18 cellular contexts compared by ENCODE assay signal in the genomic region with DNA sequence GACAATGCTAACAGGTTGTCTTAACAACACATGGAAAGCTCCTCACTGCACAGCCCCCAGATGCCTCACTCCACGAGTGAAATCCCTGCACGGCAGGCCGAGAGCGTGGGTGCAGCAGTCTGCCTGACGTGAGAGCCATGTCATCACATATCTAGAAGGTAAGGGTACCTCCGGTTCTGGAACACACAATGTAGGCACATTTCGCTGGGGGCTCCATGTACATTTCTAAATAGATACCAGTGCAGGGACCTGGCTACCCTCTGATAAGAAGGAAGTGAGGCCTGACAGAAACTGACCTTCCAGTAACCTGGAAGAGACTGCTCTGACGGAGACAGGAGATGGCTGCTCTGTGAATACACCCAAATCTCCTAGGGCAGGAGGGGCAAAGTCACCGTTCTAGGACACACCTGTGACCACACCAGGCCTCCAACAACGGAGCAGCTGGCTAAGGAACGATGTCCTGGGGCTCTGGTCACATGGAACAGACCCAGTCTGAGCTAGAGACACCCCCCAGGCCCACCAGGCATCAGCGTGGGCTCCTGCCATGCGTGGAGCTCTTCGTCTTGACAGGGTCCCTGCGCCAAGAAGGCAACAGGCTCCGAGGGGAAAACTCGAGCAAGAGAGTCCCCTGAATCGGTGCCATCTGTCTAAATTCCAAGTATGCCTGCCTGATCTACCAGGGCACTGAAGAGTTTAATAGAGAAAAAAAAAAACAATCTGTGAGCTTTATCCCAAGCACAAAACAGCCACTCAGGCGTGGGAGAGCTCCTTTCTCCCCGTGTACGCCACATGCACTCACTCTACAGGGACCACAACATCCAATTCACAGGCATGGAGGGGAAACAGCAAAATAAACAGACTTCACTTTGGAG. TPM values are rescaled to one million over a fixed set of nuclear protein-coding genes. Genes with fewer than 3 reads are reported as not detected.
DNase-seq lines count a peak whose midpoint lies in the region; ATAC-seq and TF ChIP-seq lines count a peak whose summit lies in the region.
"Had no signal": no experiment of that assay in that cellular context is flagged by ENCODE, and none has a peak within 500 bp of the region (broad histone marks: within the 10 kb centered on the region; RNA-seq: fewer than 3 reads in every experiment).

No MANE protein-coding gene starts in this region.

- H3K9me2 ChIP-seq in DOHH2 (replicated peaks; ENCODE audit: control insufficient read depth, low read length), result no peaks in the 10 kb centered on the region

- H3K4me1 Mint-ChIP-seq in activated CD8-positive, alpha-beta memory T cell treated with anti-CD3 and anti-CD28 coated beads, Interleukin-2, amount 10 ng/mL, durations not matched to agents 7 days and 5 days, result no peaks in the 10 kb centered on the region
- H3K4me1 Mint-ChIP-seq in brain, result peaks cover 50% of the 10 kb centered on the region

- H3K27ac ChIP-seq in DOHH2 (ENCODE audit: low read depth, low read length), result no peak overlapping the region
- peak overlapping the region; percentile 20 for H3K27ac ChIP-seq in parathyroid adenoma
- H3K27ac ChIP-seq: GM23248, hepatocyte, tibial nerve had no signal

- H3K4me3 Mint-ChIP-seq in activated CD8-positive, alpha-beta memory T cell treated with anti-CD3 and anti-CD28 coated beads, Interleukin-2, amount 10 ng/mL, durations not matched to agents 7 days and 5 days, result no peak overlapping the region
- H3K4me3 Mint-ChIP-seq in brain, result peak overlapping the region in 2 of 5 experiments; percentile 19 to 42
- H3K4me3 Mint-ChIP-seq: activated CD4-positive, alpha-beta memory T cell treated with anti-CD3 and anti-CD28 coated beads for 36 hours; activated T-helper 17 cell treated with anti-CD3 and anti-CD28 coated beads, Interleukin-2, amount 50 U/mL, for 72 hours; endodermal cell had no signal

- H3K9me3 ChIP-seq in DOHH2 (ENCODE audit: control insufficient read depth, insufficient read depth, low read length) (no peaks in the 10 kb centered on the region), parathyroid adenoma (ENCODE audit: control insufficient read depth, low read length) (no peaks in the 10 kb centered on the region)
- H3K9me3 ChIP-seq: tibial nerve had no signal

- no peak overlapping the region for H2AFZ ChIP-seq in parathyroid adenoma
- H2AFZ ChIP-seq: GM23248, hepatocyte had no signal

- 0 out of 2 replicates have a peak, but pooled peaks cover 4% of the 10 kb centered on the region for H4K20me1 ChIP-seq in DOHH2 (ENCODE audit: control insufficient read depth, insufficient read depth, low read depth, low read length)

- H3K4me1 ChIP-seq in DOHH2 (ENCODE audit: control insufficient read depth, low read length), result peaks cover 16% of the 10 kb centered on the region
- H3K4me1 ChIP-seq in parathyroid adenoma, result no peaks in the 10 kb centered on the region
- H3K4me1 ChIP-seq: tibial nerve had no signal

- no peaks in the 10 kb centered on the region for H3K9me3 Mint-ChIP-seq in activated CD8-positive, alpha-beta memory T cell treated with anti-CD3 and anti-CD28 coated beads, Interleukin-2, amount 10 ng/mL, durations not matched to agents 7 days and 5 days (ENCODE audit: low read depth)
- H3K9me3 Mint-ChIP-seq in brain, result peaks cover 0 to 2% (median 0%) of the 10 kb centered on the region in 5 experiments
- H3K9me3 Mint-ChIP-seq: activated CD4-positive, alpha-beta memory T cell treated with anti-CD3 and anti-CD28 coated beads for 36 hours; activated T-helper 17 cell treated with anti-CD3 and anti-CD28 coated beads, Interleukin-2, amount 50 U/mL, for 72 hours; endodermal cell had no signal

- H3F3A ChIP-seq in DOHH2 (ENCODE audit: control insufficient read depth, insufficient read depth), result no peaks in the 10 kb centered on the region

- peaks cover 47% of the 10 kb centered on the region for H3K36me3 ChIP-seq in DOHH2 (ENCODE audit: control insufficient read depth, low read length)
- no peaks in the 10 kb centered on the region for H3K36me3 ChIP-seq in parathyroid adenoma (ENCODE audit: control insufficient read depth, insufficient read depth, low read length)

- no peak overlapping the region for H3K27ac Mint-ChIP-seq in activated CD8-positive, alpha-beta memory T cell treated with anti-CD3 and anti-CD28 coated beads, Interleukin-2, amount 10 ng/mL, durations not matched to agents 7 days and 5 days
- H3K27ac Mint-ChIP-seq in brain, result peak overlapping the region; percentile 12 to 90 (median 57)
- H3K27ac Mint-ChIP-seq: activated CD4-positive, alpha-beta memory T cell treated with anti-CD3 and anti-CD28 coated beads for 36 hours; activated T-helper 17 cell treated with anti-CD3 and anti-CD28 coated beads, Interleukin-2, amount 50 U/mL, for 72 hours; endodermal cell had no signal

- peaks cover 6% of the 10 kb centered on the region for H3K36me3 Mint-ChIP-seq in activated CD8-positive, alpha-beta memory T cell treated with anti-CD3 and anti-CD28 coated beads, Interleukin-2, amount 10 ng/mL, durations not matched to agents 7 days and 5 days
- H3K36me3 Mint-ChIP-seq in brain, result peaks cover 14% of the 10 kb centered on the region

- no peaks in the 10 kb centered on the region for H3K79me2 ChIP-seq in DOHH2 (ENCODE audit: control insufficient read depth, low read length)
- H3K79me2 ChIP-seq in parathyroid adenoma, result no peaks in the 10 kb centered on the region
- H3K79me2 ChIP-seq: hepatocyte had no signal

- no peak overlapping the region for H3K9ac ChIP-seq in parathyroid adenoma
- H3K9ac ChIP-seq: GM23248 had no signal

- no peak for ATAC-seq in activated CD8-positive, alpha-beta memory T cell treated with anti-CD3 and anti-CD28 coated beads, Interleukin-2, amount 10 ng/mL, durations not matched to agents 7 days and 5 days
- no peak for ATAC-seq in HG03175 (IDR thresholded peaks at IDR 0.05; ENCODE audit: unreplicated experiment)
- ATAC-seq: activated T-helper 17 cell treated with anti-CD3 and anti-CD28 coated beads, Interleukin-2, amount 50 U/mL, for 72 hours had no signal

- H3K4me3 ChIP-seq in DOHH2 (ENCODE audit: low read length) (no peak overlapping the region), parathyroid adenoma (ENCODE audit: low read depth, low read length) (no peak overlapping the region), foreskin fibroblast (ENCODE audit: low read depth in 1 of 2, low read length in 2 of 2) (no peak overlapping the region)
- H3K4me3 ChIP-seq: GM23248, hepatocyte, tibial nerve had no signal

- no peak for TF ChIP-seq CTCF in DOHH2 (IDR thresholded peaks at IDR 0.05; ENCODE audit: low read depth, low read length, poor library complexity, severe bottlenecking)
- TF ChIP-seq CTCF in brain (conservative IDR thresholded peaks at IDR 0.05), result no peak
- no peak for TF ChIP-seq CTCF in parathyroid adenoma (IDR thresholded peaks at IDR 0.05)
- no peak for TF ChIP-seq CTCF in foreskin fibroblast (IDR thresholded peaks at IDR 0.05; ENCODE audit: low read depth, low read length)

- H3K27me3 ChIP-seq in DOHH2 (ENCODE audit: control insufficient read depth, low read length) (no peaks in the 10 kb centered on the region), parathyroid adenoma (ENCODE audit: control insufficient read depth, insufficient read depth, low read length) (no peaks in the 10 kb centered on the region)
- H3K27me3 ChIP-seq: hepatocyte, tibial nerve had no signal

- H3K4me2 ChIP-seq in DOHH2 (ENCODE audit: low read length), result 0 out of 2 replicates have a peak overlapping the region, but pooled peaks have one; percentile 32
- no peak overlapping the region for H3K4me2 ChIP-seq in parathyroid adenoma (ENCODE audit: low read length)
- H3K4me2 ChIP-seq: hepatocyte had no signal

- DNase-seq in activated CD8-positive, alpha-beta memory T cell treated with anti-CD3 and anti-CD28 coated beads, Interleukin-2, amount 10 ng/mL, durations not matched to agents 7 days and 5 days, result peak; percentile 37
- DNase-seq in activated CD8-positive, alpha-beta memory T cell treated with anti-CD3 and anti-CD28 coated beads, Interleukin-2, amount 50 U/mL, for 4 hours, result no peak
- DNase-seq in RKO (ENCODE audit: low spot score) (no peak), foreskin fibroblast (no peak)
- DNase-seq: DMS79; endodermal cell; GM23248; mesendoderm; NK-92 treated with Interleukin-12 subunit alpha and Interleukin-12 subunit beta, amount 100 ng/mL, for 24 hours; RPMI8226 had no signal

- H3K27me3 Mint-ChIP-seq in activated CD8-positive, alpha-beta memory T cell treated with anti-CD3 and anti-CD28 coated beads, Interleukin-2, amount 10 ng/mL, durations not matched to agents 7 days and 5 days, result no peaks in the 10 kb centered on the region
- peaks cover 13% of the 10 kb centered on the region for H3K27me3 Mint-ChIP-seq in brain
- H3K27me3 Mint-ChIP-seq: activated CD4-positive, alpha-beta memory T cell treated with anti-CD3 and anti-CD28 coated beads for 36 hours; activated T-helper 17 cell treated with anti-CD3 and anti-CD28 coated beads, Interleukin-2, amount 50 U/mL, for 72 hours had no signal

- CTCF ChIA-PET in activated CD8-positive, alpha-beta memory T cell treated with anti-CD3 and anti-CD28 coated beads, Interleukin-2, amount 10 ng/mL, durations not matched to agents 7 days and 5 days (lab: Charles Lee), result no interaction called here

RNA-seq across cellular contexts. Expression of gene RNASET2, which starts 27.5 kb away (rescaled TPM):
- 10 to 100 TPM; 28.8 to 46.6 TPM for total RNA-seq in activated CD8-positive, alpha-beta memory T cell treated with anti-CD3 and anti-CD28 coated beads, Interleukin-2, amount 10 ng/mL, durations not matched to agents 7 days and 5 days
- 39.3 TPM for polyA plus RNA-seq in brain (ENCODE audit: insufficient read depth, low read depth, low replicate concordance)
